17 cellular contexts compared by ENCODE assay signal in genomic region chr14:50476134-50476533, GRCh38. TPM values are rescaled to one million over a fixed set of nuclear protein-coding genes. Genes with fewer than 3 reads are reported as not detected.
DNase-seq lines count a peak whose midpoint lies in the region; ATAC-seq, FAIRE-seq and TF ChIP-seq lines count a peak whose summit lies in the region.
"Had no signal": no experiment of that assay in that cellular context is flagged by ENCODE, and none has a peak within 500 bp of the region (broad histone marks: within the 10 kb centered on the region; RNA-seq: fewer than 3 reads in every experiment).

No MANE protein-coding gene starts in this region.

- H3K4me3 ChIP-seq in A549: no peak overlapping the region
- no peak overlapping the region for H3K4me3 ChIP-seq in K562
- no peak overlapping the region for H3K4me3 ChIP-seq in pancreas
- H3K4me3 ChIP-seq: BLaER1 treated with 17β-estradiol and CSF1 and Interleukin-3, amounts not matched to agents 10 nM and 100 nM had no signal

- H3K4me1 ChIP-seq in A549 (no peaks in the 10 kb centered on the region), K562 (replicated peaks in 1 of 2; ENCODE audit: control insufficient read depth in 2 of 2, insufficient read depth in 2 of 2, low read length in 2 of 2) (no peaks in the 10 kb centered on the region), pancreas (no peaks in the 10 kb centered on the region)
- H3K4me1 ChIP-seq: BLaER1 treated with 17β-estradiol and CSF1 and Interleukin-3, amounts not matched to agents 10 nM and 100 nM; Caco-2 had no signal

- peaks cover 46% of the 10 kb centered on the region for H3K36me3 ChIP-seq in K562 (ENCODE audit: control insufficient read depth, insufficient read depth, low read length)
- peaks cover 0 to 36% (median 11%) of the 10 kb centered on the region in 3 donors for H3K36me3 ChIP-seq in pancreas

- H3K4me2 ChIP-seq in A549 (no peak overlapping the region), K562 (ENCODE audit: insufficient read depth, low read length) (no peak overlapping the region)
- H3K4me2 ChIP-seq: BLaER1 treated with 17β-estradiol and CSF1 and Interleukin-3, amounts not matched to agents 10 nM and 100 nM had no signal

- ATAC-seq in A549 (no peak), K562 (no peak), pancreas (no peak), HG03108 (IDR thresholded peaks at IDR 0.05; ENCODE audit: unreplicated experiment) (no peak)
- ATAC-seq: CD8-positive, alpha-beta T cell had no signal

- POLR2A ChIA-PET in A549 (lab: Yijun Ruan, JAX): no interaction called here
- POLR2A ChIA-PET in K562 (lab: Yijun Ruan, JAX): no interaction called here

- 89% methylated on average over 1 of the region's 1 CpG for WGBS in A549 (ENCODE audit: missing lambda C conversion rate)
- WGBS in K562 (ENCODE audit: insufficient coverage, low coverage, missing lambda C conversion rate): 100% methylated on average over 1 of the region's 1 CpG
- WGBS in pancreas, 2 donors: 97 to 98% methylated on average over 1 of the region's 1 CpG

- H3K9me1 ChIP-seq in K562 (ENCODE audit: control insufficient read depth, insufficient read depth, low read length): no peaks in the 10 kb centered on the region

- TF ChIP-seq CTCF in A549 (IDR thresholded peaks at IDR 0.05) (no peak), K562 (IDR thresholded peaks at IDR 0.05 in 2 of 3, conservative IDR thresholded peaks at IDR 0.05 in 1 of 3; ENCODE audit: insufficient read depth in 2 of 3, low read depth in 1 of 3, low read length in 3 of 3) (no peak), pancreas (IDR thresholded peaks at IDR 0.05) (no peak), GM13977 (IDR thresholded peaks at IDR 0.05; ENCODE audit: extremely low read depth, insufficient read depth, missing control alignments) (no peak)

- H2AFZ ChIP-seq in K562 (ENCODE audit: low read depth, low read length): no peak overlapping the region

- H3K27me3 ChIP-seq in K562 (ENCODE audit: control insufficient read depth in 2 of 2, insufficient read depth in 2 of 2, low read length in 2 of 2) (no peaks in the 10 kb centered on the region), pancreas (no peaks in the 10 kb centered on the region)
- H3K27me3 ChIP-seq: BLaER1 treated with 17β-estradiol and CSF1 and Interleukin-3, amounts not matched to agents 10 nM and 100 nM had no signal

- H3K9ac ChIP-seq in K562 (ENCODE audit: insufficient read depth in 1 of 2, low read depth in 2 of 2, low read length in 2 of 2): no peak overlapping the region
- H3K9ac ChIP-seq: BLaER1 treated with 17β-estradiol and CSF1 and Interleukin-3, amounts not matched to agents 10 nM and 100 nM had no signal

- FAIRE-seq in A549 (lab: Jason Lieb, UNC) (no peak), K562 (lab: Jason Lieb, UNC) (no peak), pancreas (lab: Jason Lieb, UNC) (peak; percentile 63)
- FAIRE-seq: GM12891, GM19239 had no signal

- TF ChIP-seq POLR2A in A549 (IDR thresholded peaks at IDR 0.05; ENCODE audit: low read length) (no peak), K562 (conservative IDR thresholded peaks at IDR 0.05) (no peak)

- H3K9me3 ChIP-seq in A549: peaks cover 69% of the 10 kb centered on the region
- peaks cover 4% of the 10 kb centered on the region; the same call in 1 of the 2 replicates for H3K9me3 ChIP-seq in K562 (replicated peaks; ENCODE audit: control insufficient read depth, insufficient read depth, low read depth, low read length)
- H3K9me3 ChIP-seq in pancreas: no peaks in the 10 kb centered on the region

- no peak for TF ChIP-seq EP300 in A549 (IDR thresholded peaks at IDR 0.05)
- no peak for TF ChIP-seq EP300 in K562 (IDR thresholded peaks at IDR 0.05; ENCODE audit: low read length)

- H4K20me1 ChIP-seq in K562 (replicated peaks; ENCODE audit: control insufficient read depth, insufficient read depth, low read length): no peaks in the 10 kb centered on the region
- H4K20me1 ChIP-seq: BLaER1 treated with 17β-estradiol and CSF1 and Interleukin-3, amounts not matched to agents 10 nM and 100 nM had no signal

- intact Hi-C loops in K562 (cut with micrococcal nuclease) (no loop called here), pancreas (cut with DNase I) (no loop called here)

- TF ChIP-seq RAD21 in A549 (conservative IDR thresholded peaks at IDR 0.05 in 1 of 2, IDR thresholded peaks at IDR 0.05 in 1 of 2) (no peak), K562 (CRISPR knock-in tag; conservative IDR thresholded peaks at IDR 0.05 in 1 of 2, IDR thresholded peaks at IDR 0.05 in 1 of 2) (no peak)

- CTCF ChIA-PET in A549 (lab: Yijun Ruan, JAX) (no interaction called here), K562 (lab: Yijun Ruan, JAX; ENCODE audit: low intra/inter-chr PET ratio) (no interaction called here)

- in situ Hi-C loops in K562 (cut with MboI): no loop called here
- in situ Hi-C loops in GM13977 (cut with MboI; ENCODE audit: low pct_unique_long_range_greater_than_20kb, low sequenced_read_pairs, unreplicated experiment): no loop called here

- DNase-seq in A549 (ENCODE audit: low read depth in 1 of 2, low spot score in 1 of 2) (no peak), K562 (ENCODE audit: extremely low read depth in 1 of 4, low spot score in 3 of 4) (no peak), pancreas (no peak), GM13977 (ENCODE audit: low spot score) (no peak)
- DNase-seq: 8988T; AML-193; Calu3; CD4-positive, alpha-beta T cell; CD8-positive, alpha-beta T cell; DMS79 treated with DMSO at 0.1 percent for 48 hours; GF-D8 had no signal

- no peaks in the 10 kb centered on the region for H3K79me2 ChIP-seq in K562 (ENCODE audit: control insufficient read depth, insufficient read depth, low read length)

- no TSS peak for BruUV-seq in K562 (replicated peaks; lab: Mats Ljungman, UMichigan)

- no peak overlapping the region for H3K27ac ChIP-seq in A549
- H3K27ac ChIP-seq in K562 (ENCODE audit: extremely low read depth, low read depth, low read length): no peak overlapping the region
- no peak overlapping the region for H3K27ac ChIP-seq in pancreas
- H3K27ac ChIP-seq: BLaER1 treated with 17β-estradiol and CSF1 and Interleukin-3, amounts not matched to agents 10 nM and 100 nM; C4-2B had no signal

TF ChIP-seq in A549, 52 proteins besides CTCF, POLR2A, EP300 and RAD21:
- no peak for TF ChIP-seq JUN (IDR thresholded peaks at IDR 0.05)
- no peak for TF ChIP-seq FOSL2 (IDR thresholded peaks at IDR 0.05)
- no peak for TF ChIP-seq FOSL2 (CRISPR knock-in tag; IDR thresholded peaks at IDR 0.05)
- peak; percentile 22 for TF ChIP-seq MAFK (IDR thresholded peaks at IDR 0.05; ENCODE audit: partially characterized antibody)

TF ChIP-seq in K562, 482 proteins besides CTCF, POLR2A, EP300 and RAD21:
- TF ChIP-seq ZNF316 (IDR thresholded peaks at IDR 0.05) (peak; percentile 75), C11orf30 (IDR thresholded peaks at IDR 0.05; ENCODE audit: low read depth) (0 out of 2 replicates have a peak, but pooled peaks have one; percentile 27), GATAD2A (IDR thresholded peaks at IDR 0.05) (no peak), CBFA2T3 (IDR thresholded peaks at IDR 0.05) (no peak)
TF ChIP-seq in K562: peak in this region for 2.

RNA-seq across cellular contexts. Expression of gene MAP4K5, which starts 56.2 kb away (rescaled TPM):
- polyA plus RNA-seq in A549 (2011; rRNA removed) (18.7 and 20.0 TPM in 2 replicates), A549 (2017; fragmentation: RNase III; extraction: RNeasy Plus Mini Kit Qiagen cat#74134 plus additional on column Dnase treatment) (28.8 to 32.9 TPM (median 30.8 TPM) in 3 replicates), K562 (2011; rRNA removed) (12.2 and 14.4 TPM in 2 replicates), K562 (2014; fragmentation: Illumina TruSeq; extraction: Trizol) (15.2 and 18.0 TPM in 2 replicates), K562 (2014; fragmentation: Nextera tagmentation; extraction: Ambion mirVana) (1 to 10 TPM; 5.9 TPM), K562 (2014; rRNA removed) (25.8 and 28.0 TPM in 2 replicates), pancreas (10 to 100 TPM; 12.6 to 15.5 TPM)
- 14.5 TPM in 2 replicates for polyA plus RNA-seq in A549 (2012; cell fraction: cytosol; rRNA removed)
- polyA plus RNA-seq in A549 (2012; cell fraction: nucleus; rRNA removed): 15.9 and 35.3 TPM in 2 replicates
- 9.1 and 11.1 TPM in 2 replicates for polyA minus RNA-seq in A549 (2011; rRNA and poly(A)+ RNA removed)
- total RNA-seq in K562 (2011; cell fraction: chromatin; rRNA removed; ENCODE audit: low replicate concordance): 21.0 and 65.4 TPM in 2 replicates
- total RNA-seq in K562 (2011; cell fraction: nucleolus; rRNA removed): 8.8 and 10.7 TPM in 2 replicates
- 26.3 and 31.1 TPM in 2 replicates for total RNA-seq in K562 (2011; cell fraction: nucleoplasm; rRNA removed)
- total RNA-seq in K562 (2014; rRNA removed) (29.4 and 39.5 TPM in 2 replicates), K562 (2014; rRNA removed; fragmentation: Illumina TruSeq; extraction: Trizol) (18.0 and 18.4 TPM in 2 replicates), K562 (2015; rRNA removed; fragmentation: Illumina TruSeq; extraction: Trizol) (17.2 and 18.1 TPM in 2 replicates), K562 (2021) (23.9 and 24.7 TPM in 2 replicates), pancreas (10 to 100 TPM; 19.0 to 28.6 (median 23.5) TPM)
- 4.4 and 5.2 TPM in 2 replicates for polyA plus RNA-seq in K562 (2011; cell fraction: cytosol; rRNA removed)
- 17.6 and 24.7 TPM in 2 replicates for polyA plus RNA-seq in K562 (2011; cell fraction: nucleus; rRNA removed)
- 8.9 and 15.0 TPM in 2 replicates for polyA plus RNA-seq in K562 (2012)
- 13.3 and 14.9 TPM in 2 replicates for polyA minus RNA-seq in K562 (2011; rRNA and poly(A)+ RNA removed)
- polyA minus RNA-seq in K562 (2011; cell fraction: cytosol; rRNA and poly(A)+ RNA removed): 6.4 and 8.5 TPM in 2 replicates
- polyA minus RNA-seq in K562 (2011; cell fraction: nucleus; rRNA and poly(A)+ RNA removed): 28.8 and 38.8 TPM in 2 replicates

Comparison
In these comparisons a context has a peak if more than half of its experiments do, and no peak if none do; other contexts are left out.
1. Of the 35 proteins assayed by ChIP-seq in both K562 and A549: peak only in K562: none; only in A549: MAFK; in both: none; in neither: 34.